ENCODE assay signal across 8 cellular contexts in the genomic region with DNA sequence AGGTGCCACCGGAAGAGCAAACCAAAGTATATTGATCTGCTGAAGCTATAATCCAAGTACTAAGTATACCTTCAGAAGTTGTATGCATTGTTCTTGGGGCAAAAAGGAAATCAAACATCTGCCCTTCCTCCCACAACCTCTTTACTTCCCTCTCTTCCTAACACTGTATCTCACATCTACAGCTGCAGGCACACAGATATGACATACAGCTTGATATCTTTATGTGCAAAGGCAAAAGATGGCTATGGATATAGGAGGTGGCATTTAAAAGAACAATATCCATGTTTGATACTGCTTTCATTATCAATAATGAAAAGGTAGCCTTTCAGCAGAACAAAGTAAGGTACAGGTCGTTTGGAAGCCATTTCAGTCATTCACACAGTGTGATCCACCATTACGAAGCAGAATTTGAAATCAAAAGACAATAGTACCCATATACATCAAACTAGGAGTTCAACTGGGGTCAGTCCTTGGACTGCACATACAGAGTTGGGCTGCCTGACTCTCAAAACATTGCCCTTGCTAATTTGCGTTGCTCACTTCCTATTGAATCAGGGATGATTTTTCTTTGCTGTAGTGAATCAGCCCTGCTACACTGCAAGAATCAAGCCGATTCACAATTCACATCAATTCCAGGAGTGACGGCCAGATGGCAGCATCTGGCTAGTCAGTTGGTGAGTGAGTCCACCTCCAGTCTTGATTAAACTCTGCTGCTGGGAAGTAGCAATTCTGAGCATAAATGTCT. TPM values are rescaled to one million over a fixed set of nuclear protein-coding genes. Genes with fewer than 3 reads are reported as not detected.
DNase-seq lines count a peak whose midpoint lies in the region; ATAC-seq and TF ChIP-seq lines count a peak whose summit lies in the region.

No MANE protein-coding gene starts in this region.

- WGBS in IMR-90 (ENCODE audit: extremely low coverage in 2 of 2, insufficient read length in 1 of 2), 2 experiments, result no CpG with 5 or more reads among the region's 6 CpGs
- 30 to 38% (median 36%) methylated on average over 6 of the region's 6 CpGs for WGBS in heart left ventricle, 4 donors

- no peak overlapping the region for H3K9ac ChIP-seq in IMR-90 (ENCODE audit: low read depth, low read length)

- no peaks in the 10 kb centered on the region for H3K79me1 ChIP-seq in IMR-90 (ENCODE audit: low read depth in 1 of 2, low read length in 2 of 2)

- no peak overlapping the region for H4K91ac ChIP-seq in IMR-90 (ENCODE audit: insufficient read depth, low read depth, low read length)

- H3K9me3 ChIP-seq in IMR-90 (ENCODE audit: control insufficient read depth, insufficient read depth, low read length), result no peaks in the 10 kb centered on the region
- H3K9me3 ChIP-seq in heart left ventricle, result no peaks in the 10 kb centered on the region

- DNase-seq in GF-D8 (lab: John Stamatoyannopoulos, UW) (peak; percentile 4), IMR-90 (peak; percentile 75), SKM-1 (lab: John Stamatoyannopoulos, UW; ENCODE audit: unreplicated experiment) (peak; percentile 8), heart left ventricle (peak in 4 of 5 donors; percentile 40 to 71 (median 52)), putamen (ENCODE audit: low spot score) (peak; percentile 68), GOT3 (lab: John Stamatoyannopoulos, UW) (no peak)
- DNase-seq in activated naive CD4-positive, alpha-beta T cell treated with anti-CD3 and anti-CD28 coated beads, Interleukin-2, amount 50 U/mL, for 72 hours (ENCODE audit: low spot score in 2 of 2), result peak in 1 of 2 donors; percentile 64

- H3K4ac ChIP-seq in IMR-90 (ENCODE audit: low read depth, low read length), result no peak overlapping the region

- intact Hi-C loops in IMR-90 (cut with micrococcal nuclease) (loop anchor here (1.0 to 5.0 kb wide), 5 partner anchors 158 to 410 kb away; no protein-coding TSS in a partner anchor), heart left ventricle (cut with DNase I) (loop anchor here (1.0 to 10.0 kb wide), 15 partner anchors 60 to 407 kb away; a partner anchor contains a TSS)

- H3K9me3 Mint-ChIP-seq in activated naive CD4-positive, alpha-beta T cell treated with anti-CD3 and anti-CD28 coated beads, Interleukin-2, amount 50 U/mL, for 72 hours, result no peaks in the 10 kb centered on the region

- H2AK9ac ChIP-seq in IMR-90 (replicated peaks; ENCODE audit: low read depth, low read length, poor library complexity), result no peak overlapping the region

- H4K5ac ChIP-seq in IMR-90 (ENCODE audit: low read depth, low read length), result no peak overlapping the region

- H3K27me3 ChIP-seq in IMR-90 (ENCODE audit: control insufficient read depth, insufficient read depth, low read length) (no peaks in the 10 kb centered on the region), heart left ventricle (no peaks in the 10 kb centered on the region)

- peak; percentile 91 for ATAC-seq in IMR-90 (ENCODE audit: low read depth)
- peak; percentile 76 to 81 for ATAC-seq in activated naive CD4-positive, alpha-beta T cell treated with anti-CD3 and anti-CD28 coated beads, Interleukin-2, amount 50 U/mL, for 72 hours
- peak; percentile 15 to 89 (median 80) for ATAC-seq in heart left ventricle
- no peak for ATAC-seq in GM21825 (IDR thresholded peaks at IDR 0.05; ENCODE audit: unreplicated experiment)

- peak overlapping the region; percentile 15 for H2AFZ ChIP-seq in IMR-90 (replicated peaks; ENCODE audit: low read length, poor library complexity)

- TF ChIP-seq POLR2A in IMR-90 (IDR thresholded peaks at IDR 0.05; ENCODE audit: low read depth, low read length) (no peak), heart left ventricle (IDR thresholded peaks at IDR 0.05) (no peak)

- no peaks in the 10 kb centered on the region for H3K36me3 ChIP-seq in IMR-90 (ENCODE audit: control insufficient read depth, insufficient read depth, low read length)
- H3K36me3 ChIP-seq in heart left ventricle, result peaks cover 0 to 51% (median 4%) of the 10 kb centered on the region in 9 donors

- H3K27ac ChIP-seq in IMR-90 (ENCODE audit: insufficient read depth, low read length), result no peak overlapping the region
- H3K27ac ChIP-seq in heart left ventricle, result no peak overlapping the region

- H2BK120ac ChIP-seq in IMR-90 (ENCODE audit: low read depth, low read length), result no peak overlapping the region

- no peak overlapping the region for H2AK5ac ChIP-seq in IMR-90 (ENCODE audit: low read depth, low read length)

- no peak overlapping the region for H3K4me2 ChIP-seq in IMR-90 (ENCODE audit: low read depth, low read length)

- no peak overlapping the region for H3K56ac ChIP-seq in IMR-90 (ENCODE audit: extremely low read depth, insufficient read depth, low read length)

- no peaks in the 10 kb centered on the region for H4K20me1 ChIP-seq in IMR-90 (ENCODE audit: insufficient read depth, low read length)

- H3K27ac Mint-ChIP-seq in activated naive CD4-positive, alpha-beta T cell treated with anti-CD3 and anti-CD28 coated beads, Interleukin-2, amount 50 U/mL, for 72 hours, result no peak overlapping the region

- TF ChIP-seq CTCF in IMR-90 (conservative IDR thresholded peaks at IDR 0.05; ENCODE audit: low read depth, low read length) (peak; percentile 74), heart left ventricle (IDR thresholded peaks at IDR 0.05) (peak; percentile 62 to 84 (median 77))

- no peak overlapping the region for H3K18ac ChIP-seq in IMR-90 (ENCODE audit: low read depth, low read length)

- CTCF ChIA-PET in IMR-90 (lab: Yijun Ruan, JAX), result interaction anchor here (0.6 to 1.6 kb wide), 5 partner anchors 161 to 343 kb away, joined by 3 to 4 read pairs (median 3); no protein-coding TSS in a partner anchor

- no peak overlapping the region for H4K8ac ChIP-seq in IMR-90 (ENCODE audit: low read depth in 2 of 2, low read length in 2 of 2)

- H3K36me3 Mint-ChIP-seq in activated naive CD4-positive, alpha-beta T cell treated with anti-CD3 and anti-CD28 coated beads, Interleukin-2, amount 50 U/mL, for 72 hours, result no peaks in the 10 kb centered on the region

- no TSS peak for BruUV-seq in IMR-90 (replicated peaks; lab: Mats Ljungman, UMichigan)

- in situ Hi-C loops in IMR-90 (cut with MboI; ENCODE audit: low sequenced_read_pairs), result loop anchor here (10.0 kb wide), 1 partner anchor 267 kb away; no protein-coding TSS in a partner anchor

- no peak overlapping the region for H2BK20ac ChIP-seq in IMR-90 (ENCODE audit: low read depth, low read length)

- H3K4me3 ChIP-seq in IMR-90 (ENCODE audit: insufficient read depth, low read depth, low read length) (no peak overlapping the region), heart left ventricle (no peak overlapping the region)

- peak; percentile 74 for TF ChIP-seq RAD21 in IMR-90 (IDR thresholded peaks at IDR 0.05; ENCODE audit: low read length)

- no peak overlapping the region for H2BK15ac ChIP-seq in IMR-90 (ENCODE audit: low read depth, low read length)

- no peaks in the 10 kb centered on the region for H3K4me1 ChIP-seq in IMR-90 (ENCODE audit: control insufficient read depth, insufficient read depth, low read length)
- H3K4me1 ChIP-seq in heart left ventricle, result peaks cover 0 to 9% (median 0%) of the 10 kb centered on the region in 12 donors

- H3K23ac ChIP-seq in IMR-90 (ENCODE audit: low read depth, low read length), result no peak overlapping the region

- H2BK5ac ChIP-seq in IMR-90 (ENCODE audit: low read depth, low read length, poor library complexity, severe bottlenecking), result no peak overlapping the region

- POLR2A ChIA-PET in IMR-90 (lab: Charles Lee; ENCODE audit: unreplicated experiment), result no interaction called here

- no peaks in the 10 kb centered on the region for H3K9me1 ChIP-seq in IMR-90 (ENCODE audit: insufficient read depth, low read length)

- dilution Hi-C loops in IMR-90 (cut with HindIII; ENCODE audit: low sequenced_read_pairs, unreplicated experiment), result no loop called here

- H3K14ac ChIP-seq in IMR-90 (replicated peaks; ENCODE audit: low read depth, low read length), result no peak overlapping the region

TF ChIP-seq in IMR-90, 13 proteins besides CTCF, POLR2A, EP300 and RAD21 (continues in another document):
- TF ChIP-seq SMC3 (IDR thresholded peaks at IDR 0.05; ENCODE audit: low read depth, low read length), result peak; percentile 80

RNA-seq across cellular contexts. Expression of a gene that starts 8.9 kb away (rescaled TPM):
- total RNA-seq in IMR-90 (2012; rRNA removed), result 3.6 and 3.9 TPM in 2 replicates
- 4.2 and 4.7 TPM in 2 replicates for polyA plus RNA-seq in IMR-90 (2012; rRNA removed)
- polyA plus RNA-seq in IMR-90 (2012; cell fraction: cytosol; rRNA removed), result 5.9 and 9.0 TPM in 2 replicates
- 1.9 and 2.4 TPM in 2 replicates for polyA plus RNA-seq in IMR-90 (2012; cell fraction: nucleus; rRNA removed; ENCODE audit: low replicate concordance)
- total RNA-seq in activated naive CD4-positive, alpha-beta T cell treated with anti-CD3 and anti-CD28 coated beads, Interleukin-2, amount 50 U/mL, for 72 hours, result 1 to 10 TPM in 1 of 2 donors, under 1 TPM in 1; 0.48 to 4.1 TPM
- total RNA-seq in heart left ventricle, result 1 to 10 TPM; 2.1 to 9.3 (median 4.0) TPM
- 1 to 10 TPM; 3.3 to 4.3 TPM for polyA plus RNA-seq in heart left ventricle

RNA-seq across cellular contexts. Expression of a gene that starts 13.1 kb away (rescaled TPM):
- 8.1 and 10.4 TPM in 2 replicates for total RNA-seq in IMR-90 (2012; rRNA removed)
- 9.9 and 11.6 TPM in 2 replicates for polyA plus RNA-seq in IMR-90 (2012; rRNA removed)
- 5.2 and 10.4 TPM in 2 replicates for polyA plus RNA-seq in IMR-90 (2012; cell fraction: cytosol; rRNA removed)
- 2.7 and 5.5 TPM in 2 replicates for polyA plus RNA-seq in IMR-90 (2012; cell fraction: nucleus; rRNA removed; ENCODE audit: low replicate concordance)
- under 1 TPM; 0.23 to 0.60 TPM for total RNA-seq in activated naive CD4-positive, alpha-beta T cell treated with anti-CD3 and anti-CD28 coated beads, Interleukin-2, amount 50 U/mL, for 72 hours
- total RNA-seq in heart left ventricle, result 10 to 100 TPM in 3 of 9 donors, 1 to 10 TPM in 6; 4.7 to 22.2 (median 8.1) TPM
- 1 to 10 TPM; 9.8 TPM for polyA plus RNA-seq in heart left ventricle

RNA-seq across cellular contexts. Expression of a gene that starts 48.2 kb away (rescaled TPM):
- total RNA-seq in IMR-90 (2012; rRNA removed) (not detected in 2 replicates), heart left ventricle (not detected)
- polyA plus RNA-seq in IMR-90 (2012; rRNA removed) (not detected in 2 replicates), heart left ventricle (not detected)
- not detected in 2 replicates for polyA plus RNA-seq in IMR-90 (2012; cell fraction: cytosol; rRNA removed)
- polyA plus RNA-seq in IMR-90 (2012; cell fraction: nucleus; rRNA removed; ENCODE audit: low replicate concordance), result not detected in 2 replicates
- total RNA-seq in activated naive CD4-positive, alpha-beta T cell treated with anti-CD3 and anti-CD28 coated beads, Interleukin-2, amount 50 U/mL, for 72 hours, result not detected

RNA-seq across cellular contexts. Expression of a gene that starts 56.0 kb away (rescaled TPM):
- total RNA-seq in IMR-90 (2012; rRNA removed) (not detected in 2 replicates), heart left ventricle (not detected)
- polyA plus RNA-seq in IMR-90 (2012; rRNA removed) (not detected in 2 replicates), heart left ventricle (not detected)
- polyA plus RNA-seq in IMR-90 (2012; cell fraction: cytosol; rRNA removed), result not detected in 2 replicates
- polyA plus RNA-seq in IMR-90 (2012; cell fraction: nucleus; rRNA removed; ENCODE audit: low replicate concordance), result not detected in 2 replicates
- not detected for total RNA-seq in activated naive CD4-positive, alpha-beta T cell treated with anti-CD3 and anti-CD28 coated beads, Interleukin-2, amount 50 U/mL, for 72 hours
